In the genomic region with DNA sequence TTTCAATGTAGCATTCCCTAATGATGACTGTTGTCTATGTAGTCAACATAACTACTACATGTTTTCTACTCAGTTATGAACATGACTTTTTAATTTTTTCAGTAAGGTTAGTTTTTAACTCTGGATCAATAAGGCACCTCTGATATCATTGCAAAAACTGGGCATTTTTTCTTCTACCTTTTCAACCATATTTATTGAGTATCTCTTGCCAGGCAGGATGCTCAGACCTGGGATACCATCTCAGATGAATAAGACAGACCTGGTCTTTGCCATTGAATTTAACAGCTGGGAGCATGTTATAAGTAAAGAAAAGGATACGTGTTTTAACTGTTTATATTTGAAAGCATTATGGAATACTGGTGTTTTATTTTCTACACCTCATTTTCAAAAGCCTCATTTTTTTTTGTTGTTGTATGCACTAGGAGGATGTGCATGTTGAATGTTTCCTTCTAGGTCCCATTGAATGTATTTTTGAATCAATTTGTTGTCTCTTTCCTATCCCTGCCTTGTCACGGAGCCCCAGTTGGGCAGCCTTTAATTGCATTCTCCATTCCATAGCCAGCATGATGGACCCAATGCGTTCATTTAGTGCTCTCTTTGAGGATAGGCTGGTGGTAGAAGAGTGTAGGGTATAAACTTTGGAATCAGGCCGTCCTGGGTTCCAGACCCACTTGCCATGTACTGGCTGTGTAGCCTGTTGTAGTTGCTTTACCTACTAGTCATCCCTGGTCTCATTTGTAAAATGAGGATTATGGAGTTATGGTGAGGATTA, we compare ENCODE assay signal across 10 cellular contexts. TPM values are rescaled to one million over a fixed set of nuclear protein-coding genes. Genes with fewer than 3 reads are reported as not detected.
DNase-seq lines count a peak whose midpoint lies in the region; ATAC-seq and TF ChIP-seq lines count a peak whose summit lies in the region.
"Had no signal": no experiment of that assay in that cellular context is flagged by ENCODE, and none has a peak within 500 bp of the region (broad histone marks: within the 10 kb centered on the region; RNA-seq: fewer than 3 reads in every experiment).

No MANE protein-coding gene starts in this region.

- no peaks in the 10 kb centered on the region for H3K9me3 ChIP-seq in thyroid gland

- H3K27ac Mint-ChIP-seq in activated T-cell treated with anti-CD3 and anti-CD28 coated beads, Interleukin-2, amount 50 U/mL, for 72 hours, result peak overlapping the region; percentile 74
- peak overlapping the region; percentile 98 for H3K27ac Mint-ChIP-seq in memory B cell

- in situ Hi-C loops in astrocyte of the spinal cord (cut with HindIII; ENCODE audit: low sequenced_read_pairs), result no loop called here

- H3K27ac ChIP-seq in thyroid gland, result peak overlapping the region; percentile 13 to 97 (median 46)

- peaks cover 79% of the 10 kb centered on the region for H3K4me1 Mint-ChIP-seq in activated T-cell treated with anti-CD3 and anti-CD28 coated beads, Interleukin-2, amount 50 U/mL, for 72 hours (ENCODE audit: low read depth)
- peaks cover 63% of the 10 kb centered on the region for H3K4me1 Mint-ChIP-seq in memory B cell

- H3K27me3 ChIP-seq in thyroid gland, result no peaks in the 10 kb centered on the region

- H3K9me3 Mint-ChIP-seq in activated T-cell treated with anti-CD3 and anti-CD28 coated beads, Interleukin-2, amount 50 U/mL, for 72 hours, result no peaks in the 10 kb centered on the region
- no peaks in the 10 kb centered on the region for H3K9me3 Mint-ChIP-seq in memory B cell

- no peak for TF ChIP-seq CTCF in astrocyte of the spinal cord (IDR thresholded peaks at IDR 0.05; ENCODE audit: low read depth, low read length)
- TF ChIP-seq CTCF in thyroid gland (IDR thresholded peaks at IDR 0.05), result no peak

- no peaks in the 10 kb centered on the region for H3K27me3 Mint-ChIP-seq in activated T-cell treated with anti-CD3 and anti-CD28 coated beads, Interleukin-2, amount 50 U/mL, for 72 hours (ENCODE audit: low read depth)
- H3K27me3 Mint-ChIP-seq in memory B cell, result no peaks in the 10 kb centered on the region

- ATAC-seq in activated T-cell treated with anti-CD3 and anti-CD28 coated beads, Interleukin-2, amount 50 U/mL, for 72 hours (replicated peaks in 1 of 2), result no peak
- ATAC-seq in memory B cell (ENCODE audit: low read depth), result no peak
- ATAC-seq in HG02970 (IDR thresholded peaks at IDR 0.05; ENCODE audit: low FRiP score, unreplicated experiment), result no peak
- ATAC-seq: GM12878 had no signal

- no peak for DNase-seq in activated T-cell treated with anti-CD3 and anti-CD28 coated beads, Interleukin-2, amount 50 U/mL, for 72 hours
- DNase-seq in activated T-cell treated with anti-CD3 and anti-CD28 coated beads for 4 hours (no peak), astrocyte of the spinal cord (ENCODE audit: low read depth, low spot score) (no peak), memory B cell (ENCODE audit: low spot score in 2 of 2) (no peak), thyroid gland (no peak), activated gamma-delta T cell treated with Interleukin-2 at 50 U/mL for 16 hours (no peak), NCI-H146 (lab: John Stamatoyannopoulos, UW) (no peak)
- DNase-seq: NCI-H1930 had no signal

- H3K4me3 Mint-ChIP-seq in activated T-cell treated with anti-CD3 and anti-CD28 coated beads, Interleukin-2, amount 50 U/mL, for 72 hours, result peak overlapping the region; percentile 80 to 97
- H3K4me3 Mint-ChIP-seq in memory B cell, result peak overlapping the region; percentile 74

- H3K36me3 Mint-ChIP-seq in activated T-cell treated with anti-CD3 and anti-CD28 coated beads, Interleukin-2, amount 50 U/mL, for 72 hours (ENCODE audit: insufficient read depth in 2 of 2), result peaks cover 9 to 17% of the 10 kb centered on the region in 2 donors
- peaks cover 12% of the 10 kb centered on the region for H3K36me3 Mint-ChIP-seq in memory B cell

- intact Hi-C loops in thyroid gland (cut with DNase I), result loop anchor here (10.0 kb wide), 2 partner anchors 75 to 165 kb away; no protein-coding TSS in a partner anchor

- whole genome bisulfite sequencing in thyroid gland, 2 donors, result 78 to 85% methylated on average over 4 of the region's 4 CpGs

- TF ChIP-seq POLR2A in thyroid gland (IDR thresholded peaks at IDR 0.05), result no peak

- H3K4me1 ChIP-seq in thyroid gland, result peaks cover 8 to 16% of the 10 kb centered on the region in 2 donors

- H3K36me3 ChIP-seq in thyroid gland, result no peaks in the 10 kb centered on the region

- H3K4me3 ChIP-seq in astrocyte of the spinal cord (ENCODE audit: low read depth, low read length), result peak overlapping the region; percentile 92
- H3K4me3 ChIP-seq in thyroid gland (replicated peaks in 1 of 3), result peak overlapping the region in 1 of 3 donors; percentile 6
- H3K4me3 ChIP-seq: GM12878 had no signal

RNA-seq across cellular contexts. Expression of a gene that starts 3.7 kb away (rescaled TPM):
- 10 to 100 TPM; 37.7 to 45.9 TPM for total RNA-seq in activated T-cell treated with anti-CD3 and anti-CD28 coated beads, Interleukin-2, amount 50 U/mL, for 72 hours
- total RNA-seq in thyroid gland, result 100 to 1,000 TPM; 120 to 418 (median 218) TPM
